Comparison of ENCODE assay signal across 10 cellular contexts in genomic region chr3:149004622-149005021, GRCh38. TPM values are rescaled to one million over a fixed set of nuclear protein-coding genes. Genes with fewer than 3 reads are reported as not detected.
A peak's percentile ranks its signal among the peaks of the same experiment; 100 is the strongest.
DNase-seq lines count a peak whose midpoint lies in the region; ATAC-seq, FAIRE-seq and TF ChIP-seq lines count a peak whose summit lies in the region.
"Had no signal": no experiment of that assay in that cellular context is flagged by ENCODE, and none has a peak within 500 bp of the region (broad histone marks: within the 10 kb centered on the region; RNA-seq: fewer than 3 reads in every experiment).

No MANE protein-coding gene starts in this region.

- no TSS peak for BruUV-seq in IMR-90 (replicated peaks; lab: Mats Ljungman, UMichigan)

- peak overlapping the region; percentile 89 for H2BK120ac ChIP-seq in IMR-90 (ENCODE audit: low read depth, low read length)

- no peaks in the 10 kb centered on the region for H4K20me1 ChIP-seq in IMR-90 (ENCODE audit: insufficient read depth, low read length)

- peak overlapping the region; percentile 76 for H4K5ac ChIP-seq in IMR-90 (ENCODE audit: low read depth, low read length)

- no peaks in the 10 kb centered on the region for H3K79me2 ChIP-seq in ACC112 (ENCODE audit: control insufficient read depth, insufficient read depth, low read length, unreplicated experiment)

- CTCF ChIA-PET in IMR-90 (lab: Yijun Ruan, JAX), result no interaction called here

- H3K4me3 ChIP-seq in ACC112 (ENCODE audit: low read depth, low read length) (no peak overlapping the region), IMR-90 (ENCODE audit: insufficient read depth, low read depth, low read length) (no peak overlapping the region)

- peak overlapping the region; percentile 71 for H4K91ac ChIP-seq in IMR-90 (ENCODE audit: insufficient read depth, low read depth, low read length)

- H3K23ac ChIP-seq in IMR-90 (ENCODE audit: low read depth, low read length), result peak overlapping the region; percentile 15

- intact Hi-C loops in IMR-90 (cut with micrococcal nuclease), result no loop called here

- peak overlapping the region; percentile 43 for H3K9ac ChIP-seq in IMR-90 (ENCODE audit: low read depth, low read length)

- POLR2A ChIA-PET in IMR-90 (lab: Charles Lee; ENCODE audit: unreplicated experiment), result no interaction called here

- H2BK15ac ChIP-seq in IMR-90 (ENCODE audit: low read depth, low read length), result peak overlapping the region; percentile 93; the same call in 2 of the 3 replicates

- peak overlapping the region; percentile 95 for H2BK20ac ChIP-seq in IMR-90 (ENCODE audit: low read depth, low read length)

- H3K18ac ChIP-seq in IMR-90 (ENCODE audit: low read depth, low read length), result peak overlapping the region; percentile 82

- no peaks in the 10 kb centered on the region for H3K9me3 ChIP-seq in IMR-90 (ENCODE audit: control insufficient read depth, insufficient read depth, low read length)

- H2AK5ac ChIP-seq in IMR-90 (ENCODE audit: low read depth, low read length), result peak overlapping the region; percentile 71

- DNase-seq in IMR-90 (peak; percentile 68), SIG-M5 (lab: John Stamatoyannopoulos, UW) (no peak)
- DNase-seq: activated CD4-positive, alpha-beta T cell treated with anti-CD3 and anti-CD28 coated beads for 48 hours; occipital lobe had no signal

- peak overlapping the region; percentile 55 for H3K14ac ChIP-seq in IMR-90 (replicated peaks; ENCODE audit: low read depth, low read length)

- in situ Hi-C loops in IMR-90 (cut with MboI; ENCODE audit: low sequenced_read_pairs), result no loop called here

- TF ChIP-seq RAD21 in IMR-90 (IDR thresholded peaks at IDR 0.05; ENCODE audit: low read length), result no peak

- H3K36me3 ChIP-seq in ACC112 (ENCODE audit: insufficient read depth, low read length) (peaks cover 9% of the 10 kb centered on the region; the same call in 1 of the 2 replicates), IMR-90 (ENCODE audit: control insufficient read depth, insufficient read depth, low read length) (peaks cover 17% of the 10 kb centered on the region)

- H3K27ac ChIP-seq in ACC112 (ENCODE audit: low read depth, low read length) (peak overlapping the region; percentile 5; the same call in 1 of the 2 replicates), IMR-90 (ENCODE audit: insufficient read depth, low read length) (peak overlapping the region; percentile 83), VCaP (peak overlapping the region; percentile 84)

- H2AK9ac ChIP-seq in IMR-90 (replicated peaks; ENCODE audit: low read depth, low read length, poor library complexity), result peak overlapping the region; percentile 13

- WGBS in IMR-90 (ENCODE audit: extremely low coverage in 2 of 2, insufficient read length in 1 of 2), 2 experiments, result 20% methylated on average over 2 of the region's 4 CpGs; no CpG with 5 or more reads in 1 of the 2 experiments

- peaks cover 25% of the 10 kb centered on the region for H3K9me1 ChIP-seq in IMR-90 (ENCODE audit: insufficient read depth, low read length)

- peaks cover 23 to 57% of the 10 kb centered on the region in 2 experiments for H3K79me1 ChIP-seq in IMR-90 (ENCODE audit: low read depth in 1 of 2, low read length in 2 of 2)

- TF ChIP-seq CTCF in IMR-90 (conservative IDR thresholded peaks at IDR 0.05; ENCODE audit: low read depth, low read length) (no peak), VCaP (conservative IDR thresholded peaks at IDR 0.05) (no peak)

- H3K4me2 ChIP-seq in IMR-90 (ENCODE audit: low read depth, low read length), result peak overlapping the region; percentile 30

- H3K27me3 ChIP-seq in ACC112 (ENCODE audit: insufficient read depth, low read length) (no peaks in the 10 kb centered on the region), IMR-90 (ENCODE audit: control insufficient read depth, insufficient read depth, low read length) (no peaks in the 10 kb centered on the region)

- H2BK5ac ChIP-seq in IMR-90 (ENCODE audit: low read depth, low read length, poor library complexity, severe bottlenecking), result peak overlapping the region; percentile 81

- H4K8ac ChIP-seq in IMR-90 (ENCODE audit: low read depth in 2 of 2, low read length in 2 of 2), result peak overlapping the region; percentile 37 to 85; a peak in 3 of 4 replicates

- peak overlapping the region; percentile 21 for H2AFZ ChIP-seq in ACC112 (ENCODE audit: low read length, unreplicated experiment)
- H2AFZ ChIP-seq in IMR-90 (replicated peaks; ENCODE audit: low read length, poor library complexity), result peak overlapping the region; percentile 64

- FAIRE-seq in islet of Langerhans (lab: Jason Lieb, UNC), result peak; percentile 79

- peaks cover 16% of the 10 kb centered on the region for H3K4me1 ChIP-seq in ACC112 (ENCODE audit: control insufficient read depth, insufficient read depth, low read length, unreplicated experiment)
- peaks cover 14% of the 10 kb centered on the region for H3K4me1 ChIP-seq in IMR-90 (ENCODE audit: control insufficient read depth, insufficient read depth, low read length)

- ATAC-seq in IMR-90 (ENCODE audit: low read depth) (no peak; the same call in 1 of the 2 replicates), GM21529 (IDR thresholded peaks at IDR 0.05; ENCODE audit: unreplicated experiment) (no peak), GM21447 (IDR thresholded peaks at IDR 0.05; ENCODE audit: unreplicated experiment) (no peak), GM18520 (IDR thresholded peaks at IDR 0.05; ENCODE audit: unreplicated experiment) (no peak)

- H3K56ac ChIP-seq in IMR-90 (ENCODE audit: extremely low read depth, insufficient read depth, low read length), result peak overlapping the region; percentile 33; the same call in 1 of the 2 replicates

- TF ChIP-seq POLR2A in IMR-90 (IDR thresholded peaks at IDR 0.05; ENCODE audit: low read depth, low read length), result no peak

- peak overlapping the region; percentile 88 for H3K4ac ChIP-seq in IMR-90 (ENCODE audit: low read depth, low read length)

- dilution Hi-C loops in IMR-90 (cut with HindIII; ENCODE audit: low sequenced_read_pairs, unreplicated experiment), result no loop called here

TF ChIP-seq in IMR-90, 13 proteins besides CTCF, POLR2A, EP300 and RAD21:
- TF ChIP-seq MXI1 (IDR thresholded peaks at IDR 0.05; ENCODE audit: borderline replicate concordance, low read depth, low read length), result no peak
- TF ChIP-seq MAFK (IDR thresholded peaks at IDR 0.05; ENCODE audit: low read depth, low read length), result no peak
- TF ChIP-seq FOS (IDR thresholded peaks at IDR 0.05; ENCODE audit: low read depth, low read length), result no peak
- TF ChIP-seq CHD1 (IDR thresholded peaks at IDR 0.05; ENCODE audit: low read depth, low read length), result no peak
- no peak for TF ChIP-seq NFE2L2 (IDR thresholded peaks at IDR 0.05; ENCODE audit: low read depth, low read length)
- no peak for TF ChIP-seq CEBPB (IDR thresholded peaks at IDR 0.05; ENCODE audit: low read depth, low read length)
- no peak for TF ChIP-seq BHLHE40 (IDR thresholded peaks at IDR 0.05; ENCODE audit: low read depth, low read length)
- TF ChIP-seq, protein P1, sequence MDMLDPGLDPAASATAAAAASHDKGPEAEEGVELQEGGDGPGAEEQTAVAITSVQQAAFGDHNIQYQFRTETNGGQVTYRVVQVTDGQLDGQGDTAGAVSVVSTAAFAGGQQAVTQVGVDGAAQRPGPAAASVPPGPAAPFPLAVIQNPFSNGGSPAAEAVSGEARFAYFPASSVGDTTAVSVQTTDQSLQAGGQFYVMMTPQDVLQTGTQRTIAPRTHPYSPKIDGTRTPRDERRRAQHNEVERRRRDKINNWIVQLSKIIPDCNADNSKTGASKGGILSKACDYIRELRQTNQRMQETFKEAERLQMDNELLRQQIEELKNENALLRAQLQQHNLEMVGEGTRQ (IDR thresholded peaks at IDR 0.05; ENCODE audit: low read depth, low read length), result no peak
- TF ChIP-seq RFX5 (IDR thresholded peaks at IDR 0.05; ENCODE audit: low read depth, low read length), result no peak
- TF ChIP-seq MAZ (IDR thresholded peaks at IDR 0.05; ENCODE audit: borderline replicate concordance, low read depth, low read length), result no peak
- TF ChIP-seq RCOR1 (IDR thresholded peaks at IDR 0.05; ENCODE audit: insufficient replicate concordance, low read length), result no peak
- TF ChIP-seq ELK1 (IDR thresholded peaks at IDR 0.05; ENCODE audit: borderline replicate concordance, low read depth, low read length), result no peak
- TF ChIP-seq SMC3 (IDR thresholded peaks at IDR 0.05; ENCODE audit: low read depth, low read length), result no peak

RNA-seq across cellular contexts. Expression of gene GYG1, which starts 13.3 kb away (rescaled TPM):
- 77.8 and 90.3 TPM in 2 replicates for total RNA-seq in IMR-90 (2012; rRNA removed)
- 43.6 and 48.4 TPM in 2 replicates for polyA plus RNA-seq in IMR-90 (2012; rRNA removed)
- 17.9 and 77.6 TPM in 2 replicates for polyA plus RNA-seq in IMR-90 (2012; cell fraction: cytosol; rRNA removed)
- 44.9 and 46.5 TPM in 2 replicates for polyA plus RNA-seq in IMR-90 (2012; cell fraction: nucleus; rRNA removed; ENCODE audit: low replicate concordance)

Comparison
In these comparisons a context has a peak if more than half of its experiments do, and no peak if none do; other contexts are left out.
1. H3K27ac ChIP-seq: peak in every context shown above with its lines; median percentile 84 in VCaP; 83 in IMR-90; 5 in ACC112.